ENCODE assay signal across 9 cellular contexts in the genomic region with DNA sequence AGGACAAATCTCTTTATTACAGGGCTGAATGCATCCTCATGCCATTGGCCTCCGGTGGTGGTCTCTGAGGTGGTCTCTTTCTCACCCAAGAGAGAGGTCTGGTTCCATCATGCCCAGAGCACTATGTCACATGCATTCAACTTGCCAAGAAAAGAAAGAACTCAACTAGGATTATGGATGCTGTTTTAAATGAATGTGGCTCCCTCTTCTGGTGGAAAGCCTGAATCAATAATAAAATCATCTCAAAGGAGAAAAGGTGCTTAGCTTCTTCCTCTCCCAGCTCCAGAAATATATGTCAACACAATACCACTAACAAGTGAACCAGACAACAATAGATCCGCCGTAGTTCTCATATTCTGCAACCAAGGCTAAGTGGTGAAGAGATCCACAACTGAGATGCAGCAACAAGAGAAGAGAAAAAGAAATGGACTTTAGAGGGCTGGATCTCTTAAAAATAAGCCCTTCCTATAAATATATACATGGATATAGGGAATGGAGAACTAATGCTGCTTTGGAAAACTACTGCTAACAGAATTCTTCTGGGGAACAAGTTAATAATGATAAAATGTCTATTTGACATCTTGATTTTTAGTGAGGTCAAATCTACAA.
DNase-seq lines count a peak whose midpoint lies in the region; ATAC-seq, FAIRE-seq and TF ChIP-seq lines count a peak whose summit lies in the region.
"Had no signal": no experiment of that assay in that cellular context is flagged by ENCODE, and none has a peak within 500 bp of the region (broad histone marks: within the 10 kb centered on the region; RNA-seq: fewer than 3 reads in every experiment).

No MANE protein-coding gene starts in this region.

- in situ Hi-C loops in K562 (cut with MboI): no loop called here

- no peak overlapping the region for H3K4me2 ChIP-seq in K562 (ENCODE audit: insufficient read depth, low read length)

- intact Hi-C loops in K562 (cut with micrococcal nuclease) (loop anchor here (1.0 to 10.0 kb wide), 3 partner anchors 624 to 904 kb away; no protein-coding TSS in a partner anchor), left colon (cut with DNase I, micrococcal nuclease) (loop anchor here in 1 of 2 donors (5.0 kb wide), 1 partner anchor 624 kb away; no protein-coding TSS in a partner anchor)

- BruUV-seq in K562 (replicated peaks; lab: Mats Ljungman, UMichigan): no TSS peak

- no peaks in the 10 kb centered on the region for H3K9me1 ChIP-seq in K562 (ENCODE audit: control insufficient read depth, insufficient read depth, low read length)

- no peaks in the 10 kb centered on the region for H3K9me3 ChIP-seq in K562 (replicated peaks; ENCODE audit: control insufficient read depth, insufficient read depth, low read depth, low read length)

- H3K27me3 ChIP-seq in K562 (ENCODE audit: control insufficient read depth in 2 of 2, insufficient read depth in 2 of 2, low read length in 2 of 2): no peaks in the 10 kb centered on the region

- H3K27ac ChIP-seq in K562 (ENCODE audit: extremely low read depth, low read depth, low read length): no peak overlapping the region

- WGBS in K562 (ENCODE audit: insufficient coverage, low coverage, missing lambda C conversion rate): 0% methylated on average over 3 of the region's 3 CpGs

- no peak for TF ChIP-seq POLR2A in K562 (conservative IDR thresholded peaks at IDR 0.05)

- CTCF ChIA-PET in K562 (lab: Yijun Ruan, JAX; ENCODE audit: low intra/inter-chr PET ratio): interaction anchor here (0.6 kb wide), 1 partner anchor 1320 kb away, joined by 5 read pairs; no protein-coding TSS in a partner anchor

- DNase-seq in DMS 273 treated with DMSO at 0.1 percent for 48 hours (lab: John Stamatoyannopoulos, UW): peak; percentile 38
- DNase-seq in HFF-Myc (ENCODE audit: extremely low read depth, low read depth): peak; percentile 17
- DNase-seq in NCI-H2227 treated with DMSO at 0.1 percent for 48 hours (lab: John Stamatoyannopoulos, UW): peak; percentile 88
- DNase-seq in K562 (ENCODE audit: extremely low read depth in 1 of 4, low spot score in 3 of 4): peak in 2 of 4 experiments; percentile 8 to 51
- no peak for DNase-seq in left colon
- DNase-seq in stimulated activated naive CD4-positive, alpha-beta T cell treated with Interleukin-2 at 50 U/mL for 16 hours (lab: John Stamatoyannopoulos, UW): no peak

- TF ChIP-seq RAD21 in K562 (CRISPR knock-in tag; conservative IDR thresholded peaks at IDR 0.05 in 1 of 2, IDR thresholded peaks at IDR 0.05 in 1 of 2): peak; percentile 47 to 75

- H3K79me2 ChIP-seq in K562 (ENCODE audit: control insufficient read depth, insufficient read depth, low read length): no peaks in the 10 kb centered on the region

- no peak overlapping the region for H3K4me3 ChIP-seq in HFF-Myc (replicated peaks; ENCODE audit: low read depth, low read length)
- no peak overlapping the region for H3K4me3 ChIP-seq in K562

- no peak for FAIRE-seq in K562 (lab: Jason Lieb, UNC)

- TF ChIP-seq CTCF in HFF-Myc (IDR thresholded peaks at IDR 0.05; ENCODE audit: low read depth, low read length, missing control alignments) (peak; percentile 36), K562 (IDR thresholded peaks at IDR 0.05 in 2 of 3, conservative IDR thresholded peaks at IDR 0.05 in 1 of 3; ENCODE audit: insufficient read depth in 2 of 3, low read depth in 1 of 3, low read length in 3 of 3) (peak in 2 of 3 experiments; percentile 44 to 59; a peak in 5 of 6 replicates)

- H4K20me1 ChIP-seq in K562 (replicated peaks; ENCODE audit: control insufficient read depth, insufficient read depth, low read length): no peaks in the 10 kb centered on the region

- no peaks in the 10 kb centered on the region for H3K36me3 ChIP-seq in K562 (ENCODE audit: control insufficient read depth, insufficient read depth, low read length)

- no peak overlapping the region for H3K9ac ChIP-seq in K562 (ENCODE audit: insufficient read depth in 1 of 2, low read depth in 2 of 2, low read length in 2 of 2)

- POLR2A ChIA-PET in K562 (lab: Yijun Ruan, JAX): no interaction called here

- no peak overlapping the region for H2AFZ ChIP-seq in K562 (ENCODE audit: low read depth, low read length)

- no peaks in the 10 kb centered on the region for H3K4me1 ChIP-seq in K562 (replicated peaks in 1 of 2; ENCODE audit: control insufficient read depth in 2 of 2, insufficient read depth in 2 of 2, low read length in 2 of 2)

- TF ChIP-seq EP300 in K562 (IDR thresholded peaks at IDR 0.05; ENCODE audit: low read length): no peak

- ATAC-seq in K562 (no peak), left colon (peak; percentile 66), GM21737 (IDR thresholded peaks at IDR 0.05; ENCODE audit: unreplicated experiment) (no peak), HG02970 (IDR thresholded peaks at IDR 0.05; ENCODE audit: low FRiP score, unreplicated experiment) (no peak)
- ATAC-seq: naive thymus-derived CD4-positive, alpha-beta T cell had no signal

TF ChIP-seq in K562, 482 proteins besides CTCF, POLR2A, EP300 and RAD21:
- TF ChIP-seq, protein P1, sequence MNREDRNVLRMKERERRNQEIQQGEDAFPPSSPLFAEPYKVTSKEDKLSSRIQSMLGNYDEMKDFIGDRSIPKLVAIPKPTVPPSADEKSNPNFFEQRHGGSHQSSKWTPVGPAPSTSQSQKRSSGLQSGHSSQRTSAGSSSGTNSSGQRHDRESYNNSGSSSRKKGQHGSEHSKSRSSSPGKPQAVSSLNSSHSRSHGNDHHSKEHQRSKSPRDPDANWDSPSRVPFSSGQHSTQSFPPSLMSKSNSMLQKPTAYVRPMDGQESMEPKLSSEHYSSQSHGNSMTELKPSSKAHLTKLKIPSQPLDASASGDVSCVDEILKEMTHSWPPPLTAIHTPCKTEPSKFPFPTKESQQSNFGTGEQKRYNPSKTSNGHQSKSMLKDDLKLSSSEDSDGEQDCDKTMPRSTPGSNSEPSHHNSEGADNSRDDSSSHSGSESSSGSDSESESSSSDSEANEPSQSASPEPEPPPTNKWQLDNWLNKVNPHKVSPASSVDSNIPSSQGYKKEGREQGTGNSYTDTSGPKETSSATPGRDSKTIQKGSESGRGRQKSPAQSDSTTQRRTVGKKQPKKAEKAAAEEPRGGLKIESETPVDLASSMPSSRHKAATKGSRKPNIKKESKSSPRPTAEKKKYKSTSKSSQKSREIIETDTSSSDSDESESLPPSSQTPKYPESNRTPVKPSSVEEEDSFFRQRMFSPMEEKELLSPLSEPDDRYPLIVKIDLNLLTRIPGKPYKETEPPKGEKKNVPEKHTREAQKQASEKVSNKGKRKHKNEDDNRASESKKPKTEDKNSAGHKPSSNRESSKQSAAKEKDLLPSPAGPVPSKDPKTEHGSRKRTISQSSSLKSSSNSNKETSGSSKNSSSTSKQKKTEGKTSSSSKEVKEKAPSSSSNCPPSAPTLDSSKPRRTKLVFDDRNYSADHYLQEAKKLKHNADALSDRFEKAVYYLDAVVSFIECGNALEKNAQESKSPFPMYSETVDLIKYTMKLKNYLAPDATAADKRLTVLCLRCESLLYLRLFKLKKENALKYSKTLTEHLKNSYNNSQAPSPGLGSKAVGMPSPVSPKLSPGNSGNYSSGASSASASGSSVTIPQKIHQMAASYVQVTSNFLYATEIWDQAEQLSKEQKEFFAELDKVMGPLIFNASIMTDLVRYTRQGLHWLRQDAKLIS (CRISPR knock-in tag; IDR thresholded peaks at IDR 0.05): no peak
- no peak for TF ChIP-seq IFI16 (CRISPR knock-in tag; IDR thresholded peaks at IDR 0.05)
- TF ChIP-seq, protein P2, sequence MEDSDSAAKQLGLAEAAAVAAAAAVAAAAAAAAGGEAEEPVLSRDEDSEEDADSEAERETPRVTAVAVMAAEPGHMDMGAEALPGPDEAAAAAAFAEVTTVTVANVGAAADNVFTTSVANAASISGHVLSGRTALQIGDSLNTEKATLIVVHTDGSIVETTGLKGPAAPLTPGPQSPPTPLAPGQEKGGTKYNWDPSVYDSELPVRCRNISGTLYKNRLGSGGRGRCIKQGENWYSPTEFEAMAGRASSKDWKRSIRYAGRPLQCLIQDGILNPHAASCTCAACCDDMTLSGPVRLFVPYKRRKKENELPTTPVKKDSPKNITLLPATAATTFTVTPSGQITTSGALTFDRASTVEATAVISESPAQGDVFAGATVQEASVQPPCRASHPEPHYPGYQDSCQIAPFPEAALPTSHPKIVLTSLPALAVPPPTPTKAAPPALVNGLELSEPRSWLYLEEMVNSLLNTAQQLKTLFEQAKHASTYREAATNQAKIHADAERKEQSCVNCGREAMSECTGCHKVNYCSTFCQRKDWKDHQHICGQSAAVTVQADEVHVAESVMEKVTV (CRISPR knock-in tag; IDR thresholded peaks at IDR 0.05): peak; percentile 43
- no peak for TF ChIP-seq RHOXF2B (CRISPR knock-in tag; conservative IDR thresholded peaks at IDR 0.05)
- peak; percentile 32; the same call in 1 of the 2 replicates for TF ChIP-seq SMC3 (conservative IDR thresholded peaks at IDR 0.05; ENCODE audit: insufficient read depth, low read depth, low read length)
- no peak for TF ChIP-seq CCAR2 (IDR thresholded peaks at IDR 0.05; ENCODE audit: low read depth, low read length)
- no peak for TF ChIP-seq TAF7 (tag; IDR thresholded peaks at IDR 0.05)
TF ChIP-seq in K562: peak in this region for 2.

Comparison
In these comparisons a context has a peak if more than half of its experiments do, and no peak if none do; other contexts are left out.
1. DNase-seq: peak in DMS 273 treated with DMSO at 0.1 percent for 48 hours (single experiment), HFF-Myc (single experiment) and NCI-H2227 treated with DMSO at 0.1 percent for 48 hours (single experiment); none in left colon (0 of 2) and stimulated activated naive CD4-positive, alpha-beta T cell treated with Interleukin-2 at 50 U/mL for 16 hours (single experiment).